Comparison of ENCODE assay signal across 8 cellular contexts in the genomic region with DNA sequence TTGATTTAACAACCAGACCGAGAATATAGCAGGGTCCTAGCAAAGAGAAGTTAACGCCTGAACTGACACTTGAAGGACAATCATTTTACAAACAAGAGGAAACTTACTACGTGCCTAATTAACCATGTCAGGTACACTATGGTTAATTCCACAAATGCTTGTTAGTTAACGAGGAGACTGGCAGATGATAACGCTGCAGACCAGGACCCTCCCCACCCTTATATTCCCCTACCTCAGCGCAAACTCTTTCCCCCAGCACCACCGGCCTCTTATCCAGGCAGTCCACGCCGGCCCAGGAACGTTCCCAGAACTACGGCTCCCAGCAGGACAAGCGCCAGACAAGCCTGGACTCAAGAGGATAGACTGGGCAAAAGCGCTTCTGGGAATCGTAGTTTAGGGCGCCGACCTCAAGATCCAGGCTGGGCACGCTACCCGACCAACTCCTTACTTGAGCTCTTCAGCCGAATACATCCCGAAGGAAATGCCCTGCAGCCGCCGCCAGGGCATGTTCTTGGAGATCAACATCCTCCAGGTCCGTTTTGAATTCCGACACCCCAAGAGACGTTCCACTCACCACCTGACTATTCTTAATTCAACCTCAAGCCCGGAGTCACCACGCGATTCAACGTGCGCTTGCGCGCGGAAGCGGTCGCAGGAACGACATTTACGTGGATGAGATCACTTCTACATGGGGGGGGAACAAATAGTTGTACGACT.
A peak's percentile ranks its signal among the peaks of the same experiment; 100 is the strongest.
DNase-seq lines count a peak whose midpoint lies in the region; ATAC-seq lines count a peak whose summit lies in the region.

POLR1A (minus strand) TSS at position 635 of the 717 bp plus-strand sequence; CDS start at position 525, 110 bp downstream.

- ATAC-seq in GM18502 (IDR thresholded peaks at IDR 0.05; ENCODE audit: poor library complexity, unreplicated experiment) = peak; percentile 79
- peak; percentile 62 for ATAC-seq in HG02981 (IDR thresholded peaks at IDR 0.05; ENCODE audit: unreplicated experiment)

- DNase-seq in NCI-H2029 (lab: John Stamatoyannopoulos, UW) (peak; percentile 88), T1000 (lab: John Stamatoyannopoulos, UW) (peak; percentile 89), astrocyte of the hippocampus (ENCODE audit: low read depth, low spot score) (peak; percentile 97), hippocampal formation (lab: John Stamatoyannopoulos, UW) (peak; percentile 95 to 98), retina (peak; percentile 100), cortex of kidney (lab: John Stamatoyannopoulos, UW) (no peak)
